1 cellular context compared by ENCODE assay signal in the genomic region with DNA sequence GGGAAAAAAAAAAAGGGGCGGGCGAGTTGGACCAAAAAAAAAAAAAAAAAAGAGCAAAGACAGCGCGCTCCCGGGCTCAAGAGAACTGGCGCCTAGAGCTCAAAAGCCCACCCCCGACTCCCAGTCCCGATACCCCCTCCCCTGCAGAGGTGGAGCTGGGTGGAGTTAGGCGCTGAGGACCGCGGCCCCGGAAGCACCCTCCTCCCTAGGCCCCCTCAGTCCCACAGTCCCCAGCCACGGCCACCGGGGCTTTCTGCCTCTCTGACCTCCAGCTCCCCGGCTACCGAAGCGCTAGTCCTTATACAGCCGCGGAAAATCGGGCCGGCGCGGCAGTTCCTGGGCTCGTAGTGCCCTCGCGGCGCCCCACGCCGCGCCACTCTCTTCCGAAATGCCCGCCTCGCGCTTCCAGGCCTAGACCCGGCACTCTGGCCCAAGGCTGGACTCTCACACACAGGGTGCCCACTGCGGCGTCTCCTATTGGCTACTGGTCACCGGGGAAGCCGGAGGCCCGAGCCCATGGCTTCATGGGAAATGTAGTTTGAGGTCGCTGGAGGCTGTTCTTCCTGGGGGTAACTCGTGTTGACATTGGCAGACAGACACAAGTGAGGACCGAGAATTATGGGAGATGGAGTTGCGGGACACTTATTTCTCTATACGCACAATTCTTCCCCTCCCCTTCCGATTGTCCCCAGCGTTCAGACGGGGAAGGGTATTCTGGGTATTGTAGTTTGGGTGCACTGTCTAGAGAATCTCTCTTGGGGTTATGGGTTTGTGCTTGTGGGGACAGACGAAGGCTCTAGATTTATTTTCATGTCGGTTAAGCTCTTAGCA.
TF ChIP-seq lines count a peak whose summit lies in the region.

Gene ENOX2, minus strand, starts transcription at position 427 of the 831 bp plus-strand sequence. CDS start 199,993 bp downstream, outside the sequence.

TF ChIP-seq in HEK293, 187 proteins besides CTCF, POLR2A, EP300 and RAD21 (continued from another document and continues in another):
- TF ChIP-seq ZSCAN4 (tag by site-specific recombination; IDR thresholded peaks at IDR 0.05) = no peak
- TF ChIP-seq ZNF707 (tag by site-specific recombination; IDR thresholded peaks at IDR 0.05) = no peak
- TF ChIP-seq ZNF223 (tag by site-specific recombination; IDR thresholded peaks at IDR 0.05) = no peak
- no peak for TF ChIP-seq AEBP2 (tag by site-specific recombination; IDR thresholded peaks at IDR 0.05; ENCODE audit: borderline replicate concordance)
- TF ChIP-seq, protein P1, sequence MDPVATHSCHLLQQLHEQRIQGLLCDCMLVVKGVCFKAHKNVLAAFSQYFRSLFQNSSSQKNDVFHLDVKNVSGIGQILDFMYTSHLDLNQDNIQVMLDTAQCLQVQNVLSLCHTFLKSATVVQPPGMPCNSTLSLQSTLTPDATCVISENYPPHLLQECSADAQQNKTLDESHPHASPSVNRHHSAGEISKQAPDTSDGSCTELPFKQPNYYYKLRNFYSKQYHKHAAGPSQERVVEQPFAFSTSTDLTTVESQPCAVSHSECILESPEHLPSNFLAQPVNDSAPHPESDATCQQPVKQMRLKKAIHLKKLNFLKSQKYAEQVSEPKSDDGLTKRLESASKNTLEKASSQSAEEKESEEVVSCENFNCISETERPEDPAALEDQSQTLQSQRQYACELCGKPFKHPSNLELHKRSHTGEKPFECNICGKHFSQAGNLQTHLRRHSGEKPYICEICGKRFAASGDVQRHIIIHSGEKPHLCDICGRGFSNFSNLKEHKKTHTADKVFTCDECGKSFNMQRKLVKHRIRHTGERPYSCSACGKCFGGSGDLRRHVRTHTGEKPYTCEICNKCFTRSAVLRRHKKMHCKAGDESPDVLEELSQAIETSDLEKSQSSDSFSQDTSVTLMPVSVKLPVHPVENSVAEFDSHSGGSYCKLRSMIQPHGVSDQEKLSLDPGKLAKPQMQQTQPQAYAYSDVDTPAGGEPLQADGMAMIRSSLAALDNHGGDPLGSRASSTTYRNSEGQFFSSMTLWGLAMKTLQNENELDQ (tag by site-specific recombination; IDR thresholded peaks at IDR 0.05; ENCODE audit: low read depth) = no peak
- TF ChIP-seq, protein P2, sequence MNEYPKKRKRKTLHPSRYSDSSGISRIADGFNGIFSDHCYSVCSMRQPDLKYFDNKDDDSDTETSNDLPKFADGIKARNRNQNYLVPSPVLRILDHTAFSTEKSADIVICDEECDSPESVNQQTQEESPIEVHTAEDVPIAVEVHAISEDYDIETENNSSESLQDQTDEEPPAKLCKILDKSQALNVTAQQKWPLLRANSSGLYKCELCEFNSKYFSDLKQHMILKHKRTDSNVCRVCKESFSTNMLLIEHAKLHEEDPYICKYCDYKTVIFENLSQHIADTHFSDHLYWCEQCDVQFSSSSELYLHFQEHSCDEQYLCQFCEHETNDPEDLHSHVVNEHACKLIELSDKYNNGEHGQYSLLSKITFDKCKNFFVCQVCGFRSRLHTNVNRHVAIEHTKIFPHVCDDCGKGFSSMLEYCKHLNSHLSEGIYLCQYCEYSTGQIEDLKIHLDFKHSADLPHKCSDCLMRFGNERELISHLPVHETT (tag by site-specific recombination; IDR thresholded peaks at IDR 0.05) = no peak
- TF ChIP-seq ZNF510 (tag by site-specific recombination; IDR thresholded peaks at IDR 0.05; ENCODE audit: insufficient replicate concordance) = no peak
- TF ChIP-seq ZNF121 (tag by site-specific recombination; IDR thresholded peaks at IDR 0.05) = no peak
- TF ChIP-seq, protein P3, sequence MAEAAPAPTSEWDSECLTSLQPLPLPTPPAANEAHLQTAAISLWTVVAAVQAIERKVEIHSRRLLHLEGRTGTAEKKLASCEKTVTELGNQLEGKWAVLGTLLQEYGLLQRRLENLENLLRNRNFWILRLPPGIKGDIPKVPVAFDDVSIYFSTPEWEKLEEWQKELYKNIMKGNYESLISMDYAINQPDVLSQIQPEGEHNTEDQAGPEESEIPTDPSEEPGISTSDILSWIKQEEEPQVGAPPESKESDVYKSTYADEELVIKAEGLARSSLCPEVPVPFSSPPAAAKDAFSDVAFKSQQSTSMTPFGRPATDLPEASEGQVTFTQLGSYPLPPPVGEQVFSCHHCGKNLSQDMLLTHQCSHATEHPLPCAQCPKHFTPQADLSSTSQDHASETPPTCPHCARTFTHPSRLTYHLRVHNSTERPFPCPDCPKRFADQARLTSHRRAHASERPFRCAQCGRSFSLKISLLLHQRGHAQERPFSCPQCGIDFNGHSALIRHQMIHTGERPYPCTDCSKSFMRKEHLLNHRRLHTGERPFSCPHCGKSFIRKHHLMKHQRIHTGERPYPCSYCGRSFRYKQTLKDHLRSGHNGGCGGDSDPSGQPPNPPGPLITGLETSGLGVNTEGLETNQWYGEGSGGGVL (tag by site-specific recombination; IDR thresholded peaks at IDR 0.05) = no peak
- peak; percentile 65; the same call in 1 of the 2 replicates for TF ChIP-seq BCL11A (tag by site-specific recombination; IDR thresholded peaks at IDR 0.05; ENCODE audit: low read depth)
- no peak for TF ChIP-seq SETDB1 (IDR thresholded peaks at IDR 0.05; ENCODE audit: insufficient read length, low read length)
- TF ChIP-seq ZNF274 (IDR thresholded peaks at IDR 0.05; ENCODE audit: low read length) = no peak
- TF ChIP-seq ZNF274 (tag by site-specific recombination; IDR thresholded peaks at IDR 0.05; ENCODE audit: borderline replicate concordance) = no peak
- 0 out of 2 replicates have a peak, but pooled peaks have one; percentile 62 for TF ChIP-seq ZNF600 (tag by site-specific recombination; IDR thresholded peaks at IDR 0.05)
- no peak for TF ChIP-seq TCF7L2 (IDR thresholded peaks at IDR 0.05; ENCODE audit: borderline replicate concordance, low read depth, low read length)
- peak; percentile 93; the same call in 1 of the 2 replicates for TF ChIP-seq KLF8 (tag by site-specific recombination; IDR thresholded peaks at IDR 0.05)
- TF ChIP-seq ZBTB20 (tag by site-specific recombination; IDR thresholded peaks at IDR 0.05) = peak; percentile 98
- TF ChIP-seq ZBTB8A (tag by site-specific recombination; IDR thresholded peaks at IDR 0.05) = peak; percentile 68
- TF ChIP-seq, protein P4, sequence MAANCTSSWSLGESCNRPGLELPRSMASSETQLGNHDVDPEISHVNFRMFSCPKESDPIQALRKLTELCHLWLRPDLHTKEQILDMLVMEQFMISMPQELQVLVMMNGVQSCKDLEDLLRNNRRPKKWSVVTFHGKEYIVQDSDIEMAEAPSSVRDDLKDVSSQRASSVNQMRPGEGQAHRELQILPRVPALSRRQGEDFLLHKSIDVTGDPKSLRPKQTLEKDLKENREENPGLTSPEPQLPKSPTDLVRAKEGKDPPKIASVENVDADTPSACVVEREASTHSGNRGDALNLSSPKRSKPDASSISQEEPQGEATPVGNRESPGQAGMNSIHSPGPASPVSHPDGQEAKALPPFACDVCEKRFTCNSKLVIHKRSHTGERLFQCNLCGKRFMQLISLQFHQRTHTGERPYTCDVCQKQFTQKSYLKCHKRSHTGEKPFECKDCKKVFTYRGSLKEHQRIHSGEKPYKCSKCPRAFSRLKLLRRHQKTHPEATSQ (tag by site-specific recombination; IDR thresholded peaks at IDR 0.05) = 0 out of 2 replicates have a peak, but pooled peaks have one; percentile 38
- TF ChIP-seq ZNF341 (tag by site-specific recombination; IDR thresholded peaks at IDR 0.05; ENCODE audit: low read depth) = peak; percentile 58
- no peak for TF ChIP-seq SALL2 (tag by site-specific recombination; IDR thresholded peaks at IDR 0.05; ENCODE audit: borderline replicate concordance)
- no peak for TF ChIP-seq ZNF302 (tag by site-specific recombination; IDR thresholded peaks at IDR 0.05; ENCODE audit: low read depth)
- TF ChIP-seq ZNF670 (tag by site-specific recombination; IDR thresholded peaks at IDR 0.05; ENCODE audit: low read depth) = no peak
- TF ChIP-seq PRDM6 (tag by site-specific recombination; IDR thresholded peaks at IDR 0.05) = no peak
- TF ChIP-seq, protein P5, sequence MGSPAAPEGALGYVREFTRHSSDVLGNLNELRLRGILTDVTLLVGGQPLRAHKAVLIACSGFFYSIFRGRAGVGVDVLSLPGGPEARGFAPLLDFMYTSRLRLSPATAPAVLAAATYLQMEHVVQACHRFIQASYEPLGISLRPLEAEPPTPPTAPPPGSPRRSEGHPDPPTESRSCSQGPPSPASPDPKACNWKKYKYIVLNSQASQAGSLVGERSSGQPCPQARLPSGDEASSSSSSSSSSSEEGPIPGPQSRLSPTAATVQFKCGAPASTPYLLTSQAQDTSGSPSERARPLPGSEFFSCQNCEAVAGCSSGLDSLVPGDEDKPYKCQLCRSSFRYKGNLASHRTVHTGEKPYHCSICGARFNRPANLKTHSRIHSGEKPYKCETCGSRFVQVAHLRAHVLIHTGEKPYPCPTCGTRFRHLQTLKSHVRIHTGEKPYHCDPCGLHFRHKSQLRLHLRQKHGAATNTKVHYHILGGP (tag by site-specific recombination; IDR thresholded peaks at IDR 0.05) = no peak
- no peak for TF ChIP-seq ZNF280D (tag by site-specific recombination; IDR thresholded peaks at IDR 0.05)
- TF ChIP-seq, protein P6, sequence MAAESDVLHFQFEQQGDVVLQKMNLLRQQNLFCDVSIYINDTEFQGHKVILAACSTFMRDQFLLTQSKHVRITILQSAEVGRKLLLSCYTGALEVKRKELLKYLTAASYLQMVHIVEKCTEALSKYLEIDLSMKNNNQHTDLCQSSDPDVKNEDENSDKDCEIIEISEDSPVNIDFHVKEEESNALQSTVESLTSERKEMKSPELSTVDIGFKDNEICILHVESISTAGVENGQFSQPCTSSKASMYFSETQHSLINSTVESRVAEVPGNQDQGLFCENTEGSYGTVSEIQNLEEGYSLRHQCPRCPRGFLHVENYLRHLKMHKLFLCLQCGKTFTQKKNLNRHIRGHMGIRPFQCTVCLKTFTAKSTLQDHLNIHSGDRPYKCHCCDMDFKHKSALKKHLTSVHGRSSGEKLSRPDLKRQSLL (tag by site-specific recombination; IDR thresholded peaks at IDR 0.05) = 0 out of 2 replicates have a peak, but pooled peaks have one; percentile 19
- TF ChIP-seq ZNF214 (tag by site-specific recombination; IDR thresholded peaks at IDR 0.05; ENCODE audit: borderline replicate concordance) = no peak
- TF ChIP-seq ZNF324 (tag by site-specific recombination; IDR thresholded peaks at IDR 0.05) = no peak
- no peak for TF ChIP-seq KLF10 (tag by site-specific recombination; IDR thresholded peaks at IDR 0.05)
- TF ChIP-seq ZNF19 (tag by site-specific recombination; IDR thresholded peaks at IDR 0.05; ENCODE audit: low read depth) = no peak
- no peak for TF ChIP-seq ZNF777 (tag by site-specific recombination; IDR thresholded peaks at IDR 0.05; ENCODE audit: borderline replicate concordance)
- TF ChIP-seq ZNF366 (tag by site-specific recombination; conservative IDR thresholded peaks at IDR 0.05) = no peak
- peak; percentile 33; the same call in 1 of the 2 replicates for TF ChIP-seq EGR2 (tag by site-specific recombination; IDR thresholded peaks at IDR 0.05; ENCODE audit: low read depth)
- no peak for TF ChIP-seq ZNF596 (tag by site-specific recombination; IDR thresholded peaks at IDR 0.05)
- TF ChIP-seq YY1 (tag by site-specific recombination; IDR thresholded peaks at IDR 0.05) = peak; percentile 9; the same call in 1 of the 2 replicates
